In genomic region chr12:27303139-27304111, GRCh38 we compare ENCODE assay signal across 1 cellular context.
TF ChIP-seq lines count a peak whose summit lies in the region.

No MANE protein-coding gene starts in this region.

TF ChIP-seq in IMR-90, 13 proteins besides CTCF, POLR2A, EP300 and RAD21 (continued from another document):
- TF ChIP-seq SMC3 (IDR thresholded peaks at IDR 0.05; ENCODE audit: low read depth, low read length), result no peak
- no peak for TF ChIP-seq USF2 (IDR thresholded peaks at IDR 0.05; ENCODE audit: low read depth, low read length)
- no peak for TF ChIP-seq CHD1 (IDR thresholded peaks at IDR 0.05; ENCODE audit: low read depth, low read length)
- no peak for TF ChIP-seq MXI1 (IDR thresholded peaks at IDR 0.05; ENCODE audit: borderline replicate concordance, low read depth, low read length)
